In the genomic region with DNA sequence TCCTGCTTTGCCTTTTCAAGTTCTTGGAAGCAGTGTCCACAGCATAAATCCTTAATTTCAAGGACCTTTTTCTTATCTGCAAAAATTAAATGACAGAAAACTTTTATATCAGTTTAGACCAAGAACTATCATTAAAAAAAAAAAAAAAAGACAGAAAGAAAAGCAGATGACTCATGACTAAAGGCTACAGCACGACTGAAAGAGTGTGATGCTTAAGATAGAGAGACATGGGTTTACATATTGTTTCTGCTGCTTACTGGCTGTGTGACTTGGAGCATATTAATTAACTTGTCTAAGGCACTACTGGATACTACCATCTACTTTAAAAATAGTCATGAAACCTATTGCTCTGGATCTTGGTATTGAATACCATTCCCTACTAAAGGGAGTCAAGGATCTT, we compare ENCODE assay signal across 1 cellular context.
TF ChIP-seq lines count a peak whose summit lies in the region.

No MANE protein-coding gene starts in this region.

TF ChIP-seq in SK-N-SH, 30 proteins besides CTCF, POLR2A, EP300 and RAD21 (continued from another document):
- TF ChIP-seq, protein P1, sequence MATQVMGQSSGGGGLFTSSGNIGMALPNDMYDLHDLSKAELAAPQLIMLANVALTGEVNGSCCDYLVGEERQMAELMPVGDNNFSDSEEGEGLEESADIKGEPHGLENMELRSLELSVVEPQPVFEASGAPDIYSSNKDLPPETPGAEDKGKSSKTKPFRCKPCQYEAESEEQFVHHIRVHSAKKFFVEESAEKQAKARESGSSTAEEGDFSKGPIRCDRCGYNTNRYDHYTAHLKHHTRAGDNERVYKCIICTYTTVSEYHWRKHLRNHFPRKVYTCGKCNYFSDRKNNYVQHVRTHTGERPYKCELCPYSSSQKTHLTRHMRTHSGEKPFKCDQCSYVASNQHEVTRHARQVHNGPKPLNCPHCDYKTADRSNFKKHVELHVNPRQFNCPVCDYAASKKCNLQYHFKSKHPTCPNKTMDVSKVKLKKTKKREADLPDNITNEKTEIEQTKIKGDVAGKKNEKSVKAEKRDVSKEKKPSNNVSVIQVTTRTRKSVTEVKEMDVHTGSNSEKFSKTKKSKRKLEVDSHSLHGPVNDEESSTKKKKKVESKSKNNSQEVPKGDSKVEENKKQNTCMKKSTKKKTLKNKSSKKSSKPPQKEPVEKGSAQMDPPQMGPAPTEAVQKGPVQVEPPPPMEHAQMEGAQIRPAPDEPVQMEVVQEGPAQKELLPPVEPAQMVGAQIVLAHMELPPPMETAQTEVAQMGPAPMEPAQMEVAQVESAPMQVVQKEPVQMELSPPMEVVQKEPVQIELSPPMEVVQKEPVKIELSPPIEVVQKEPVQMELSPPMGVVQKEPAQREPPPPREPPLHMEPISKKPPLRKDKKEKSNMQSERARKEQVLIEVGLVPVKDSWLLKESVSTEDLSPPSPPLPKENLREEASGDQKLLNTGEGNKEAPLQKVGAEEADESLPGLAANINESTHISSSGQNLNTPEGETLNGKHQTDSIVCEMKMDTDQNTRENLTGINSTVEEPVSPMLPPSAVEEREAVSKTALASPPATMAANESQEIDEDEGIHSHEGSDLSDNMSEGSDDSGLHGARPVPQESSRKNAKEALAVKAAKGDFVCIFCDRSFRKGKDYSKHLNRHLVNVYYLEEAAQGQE (IDR thresholded peaks at IDR 0.05; ENCODE audit: low read depth, low read length), result no peak
- no peak for TF ChIP-seq SMC3 (IDR thresholded peaks at IDR 0.05; ENCODE audit: low read depth, low read length)
TF ChIP-seq in SK-N-SH: peak in this region for 3.
